ENCODE assay signal across 16 cellular contexts in genomic region chr4:39455486-39455885, GRCh38.
DNase-seq lines count a peak whose midpoint lies in the region; ATAC-seq and TF ChIP-seq lines count a peak whose summit lies in the region.
"Had no signal": no experiment of that assay in that cellular context is flagged by ENCODE, and none has a peak within 500 bp of the region (broad histone marks: within the 10 kb centered on the region; RNA-seq: fewer than 3 reads in every experiment).

No MANE protein-coding gene starts in this region.

- ATAC-seq in activated naive CD8-positive, alpha-beta T cell treated with anti-CD3 and anti-CD28 coated beads, Interleukin-2, amount 50 U/mL, for 24 hours = no peak

- H3K9me3 Mint-ChIP-seq in activated T-cell treated with anti-CD3 and anti-CD28 coated beads, Interleukin-2, amount 50 U/mL, for 24 hours = no peaks in the 10 kb centered on the region
- H3K9me3 Mint-ChIP-seq in activated naive CD8-positive, alpha-beta T cell treated with anti-CD3 and anti-CD28 coated beads, Interleukin-2, amount 50 U/mL, for 24 hours = no peaks in the 10 kb centered on the region
- no peaks in the 10 kb centered on the region for H3K9me3 Mint-ChIP-seq in nephron progenitor cell
- H3K9me3 Mint-ChIP-seq: naive B cell had no signal

- H3K4me3 ChIP-seq in HEK293 (ENCODE audit: low read depth, low read length) = no peak overlapping the region

- no peaks in the 10 kb centered on the region for H3K9me3 ChIP-seq in HEK293 (ENCODE audit: control insufficient read depth, insufficient read depth, low read depth, low read length)

- H3K36me3 ChIP-seq in HEK293 (ENCODE audit: control insufficient read depth in 2 of 2, insufficient read depth in 1 of 2, low read length in 2 of 2) = peaks cover 23 to 80% of the 10 kb centered on the region in 2 experiments; a peak in 2 of 3 replicates

- TF ChIP-seq CTCF in HEK293 (tag by site-specific recombination; IDR thresholded peaks at IDR 0.05) (no peak), nephron progenitor cell (IDR thresholded peaks at IDR 0.05) (no peak)

- no peak for DNase-seq in activated T-cell treated with anti-CD3 and anti-CD28 coated beads, Interleukin-2, amount 50 U/mL, for 24 hours
- no peak for DNase-seq in activated T-cell treated with anti-CD3 and anti-CD28 coated beads for 4 hours
- DNase-seq in activated naive CD8-positive, alpha-beta T cell treated with anti-CD3 and anti-CD28 coated beads, Interleukin-2, amount 50 U/mL, for 24 hours = no peak
- no peak for DNase-seq in nephron progenitor cell
- no peak for DNase-seq in NCI-H1930 (lab: John Stamatoyannopoulos, UW)
- DNase-seq in EL = no peak
- no peak for DNase-seq in C1 segment of cervical spinal cord (lab: John Stamatoyannopoulos, UW)
- DNase-seq: central memory CD4-positive, alpha-beta T cell; effector memory CD4-positive, alpha-beta T cell; Karpas-422; naive B cell; NCI-H1436 treated with DMSO at 0.1 percent for 48 hours; NCI-H2227 treated with DMSO at 0.1 percent for 48 hours; NK-92 treated with Interleukin-12 subunit alpha and Interleukin-12 subunit beta, amount 100 ng/mL, for 24 hours; Right ventricle myocardium superior had no signal

- H3K4me1 Mint-ChIP-seq in activated T-cell treated with anti-CD3 and anti-CD28 coated beads, Interleukin-2, amount 50 U/mL, for 24 hours (ENCODE audit: low read depth) = peaks cover 58% of the 10 kb centered on the region
- H3K4me1 Mint-ChIP-seq in activated naive CD8-positive, alpha-beta T cell treated with anti-CD3 and anti-CD28 coated beads, Interleukin-2, amount 50 U/mL, for 24 hours = peaks cover 72% of the 10 kb centered on the region
- peaks cover 29% of the 10 kb centered on the region for H3K4me1 Mint-ChIP-seq in nephron progenitor cell

- no peaks in the 10 kb centered on the region for H3K27me3 Mint-ChIP-seq in activated T-cell treated with anti-CD3 and anti-CD28 coated beads, Interleukin-2, amount 50 U/mL, for 24 hours
- peaks cover 4% of the 10 kb centered on the region for H3K27me3 Mint-ChIP-seq in activated naive CD8-positive, alpha-beta T cell treated with anti-CD3 and anti-CD28 coated beads, Interleukin-2, amount 50 U/mL, for 24 hours
- peaks cover 4% of the 10 kb centered on the region for H3K27me3 Mint-ChIP-seq in nephron progenitor cell (ENCODE audit: low read depth, poor library complexity)
- H3K27me3 Mint-ChIP-seq: naive B cell had no signal

- H3K27ac Mint-ChIP-seq in activated T-cell treated with anti-CD3 and anti-CD28 coated beads, Interleukin-2, amount 50 U/mL, for 24 hours = peak overlapping the region; percentile 100
- H3K27ac Mint-ChIP-seq in activated naive CD8-positive, alpha-beta T cell treated with anti-CD3 and anti-CD28 coated beads, Interleukin-2, amount 50 U/mL, for 24 hours = peak overlapping the region; percentile 76
- peak overlapping the region; percentile 69 for H3K27ac Mint-ChIP-seq in nephron progenitor cell

- H3K36me3 Mint-ChIP-seq in activated T-cell treated with anti-CD3 and anti-CD28 coated beads, Interleukin-2, amount 50 U/mL, for 24 hours (ENCODE audit: low read depth) = peaks cover 95% of the 10 kb centered on the region
- H3K36me3 Mint-ChIP-seq in activated naive CD8-positive, alpha-beta T cell treated with anti-CD3 and anti-CD28 coated beads, Interleukin-2, amount 50 U/mL, for 24 hours (ENCODE audit: low read depth) = peaks cover 90% of the 10 kb centered on the region
- H3K36me3 Mint-ChIP-seq in nephron progenitor cell (ENCODE audit: low read depth) = peaks cover 73% of the 10 kb centered on the region

- no peaks in the 10 kb centered on the region for H3K4me1 ChIP-seq in HEK293 (ENCODE audit: control insufficient read depth, insufficient read depth, low read length)

- H3K27ac ChIP-seq in HEK293 (ENCODE audit: extremely low read depth, low read depth, low read length) = no peak overlapping the region

- H3K4me3 Mint-ChIP-seq in activated T-cell treated with anti-CD3 and anti-CD28 coated beads, Interleukin-2, amount 50 U/mL, for 24 hours = peak overlapping the region; percentile 99
- peak overlapping the region; percentile 99 for H3K4me3 Mint-ChIP-seq in activated naive CD8-positive, alpha-beta T cell treated with anti-CD3 and anti-CD28 coated beads, Interleukin-2, amount 50 U/mL, for 24 hours
- no peak overlapping the region for H3K4me3 Mint-ChIP-seq in nephron progenitor cell

- CTCF ChIA-PET in HEK293 (lab: Yijun Ruan, JAX) = interaction anchor here (1.2 kb wide), 1 partner anchor 19 kb away, joined by 4 read pairs; no protein-coding TSS in a partner anchor

- POLR2A ChIA-PET in HEK293 (lab: Yijun Ruan, JAX) = no interaction called here

TF ChIP-seq in HEK293, 187 proteins besides CTCF, POLR2A, EP300 and RAD21:
- TF ChIP-seq ZNF121 (tag by site-specific recombination; IDR thresholded peaks at IDR 0.05) (peak; percentile 85), ZBTB48 (tag by site-specific recombination; IDR thresholded peaks at IDR 0.05) (no peak)
